ENCODE assay signal across 20 cellular contexts in genomic region chr18:46262856-46263255, GRCh38.
DNase-seq lines count a peak whose midpoint lies in the region; ATAC-seq and TF ChIP-seq lines count a peak whose summit lies in the region.
"Had no signal": no experiment of that assay in that cellular context is flagged by ENCODE, and none has a peak within 500 bp of the region (broad histone marks: within the 10 kb centered on the region; RNA-seq: fewer than 3 reads in every experiment).

No MANE protein-coding gene starts in this region.

- intact Hi-C loops in A673 (cut with micrococcal nuclease; ENCODE audit: unreplicated experiment), result no loop called here

- no TSS peak for BruUV-seq in A673 (replicated peaks; lab: Mats Ljungman, UMichigan)

- POLR2A ChIA-PET in A673 (lab: Charles Lee; ENCODE audit: low non-redundant PET), result no interaction called here

- DNase-seq in T-helper 2 cell treated with Interferon-gamma antibody and Interleukin-4, amounts not matched to agents 5 μg/mL and 100 μg/mL, for 36 hours (ENCODE audit: low spot score), result no peak
- no peak for DNase-seq in T-helper 2 cell
- DNase-seq in A673 (ENCODE audit: low spot score), result no peak
- DNase-seq in memory B cell (ENCODE audit: low spot score in 2 of 2), result no peak
- DNase-seq: 8988T; activated CD4-positive, alpha-beta T cell treated with anti-CD3 and anti-CD28 coated beads for 48 hours; BE2C; GOT3; Kasumi-1; left lung; NCI-H1092; NCI-H2081; NCI-H510A treated with DMSO at 0.1 percent for 48 hours; right lobe of liver had no signal

- peaks cover 31% of the 10 kb centered on the region for H3K36me3 Mint-ChIP-seq in T-helper 2 cell treated with Interferon-gamma antibody and Interleukin-4, amounts not matched to agents 5 μg/mL and 100 μg/mL, for 36 hours (ENCODE audit: low read depth)
- H3K36me3 Mint-ChIP-seq in activated T-helper 17 cell treated with anti-CD3 and anti-CD28 coated beads, Interleukin-2, amount 50 U/mL, for 72 hours (ENCODE audit: low read depth), result peaks cover 78% of the 10 kb centered on the region
- peaks cover 25% of the 10 kb centered on the region for H3K36me3 Mint-ChIP-seq in memory B cell

- CTCF ChIA-PET in A673 (lab: Charles Lee), result no interaction called here

- no peaks in the 10 kb centered on the region for H3K27me3 ChIP-seq in A673 (replicated peaks; ENCODE audit: insufficient read depth, low read depth, low read length, poor library complexity)
- H3K27me3 ChIP-seq: BE2C, left lung, right lobe of liver had no signal

- ATAC-seq in activated T-helper 17 cell treated with anti-CD3 and anti-CD28 coated beads, Interleukin-2, amount 50 U/mL, for 72 hours (replicated peaks), result no peak
- ATAC-seq in memory B cell (ENCODE audit: low read depth) (no peak), GM19467 (IDR thresholded peaks at IDR 0.05; ENCODE audit: unreplicated experiment) (no peak), GM18517 (IDR thresholded peaks at IDR 0.05; ENCODE audit: unreplicated experiment) (no peak), HG03039 (IDR thresholded peaks at IDR 0.05; ENCODE audit: unreplicated experiment) (no peak)
- ATAC-seq: left lung; right lobe of liver; stimulated activated memory B cell treated with anti-CD40 and anti-IgM and Interleukin-4, amounts not matched to agents 10 μg/mL and 1 μg/mL and 100 μg/mL, for 72 hours had no signal

- H3K4me1 Mint-ChIP-seq in T-helper 2 cell treated with Interferon-gamma antibody and Interleukin-4, amounts not matched to agents 5 μg/mL and 100 μg/mL, for 36 hours (ENCODE audit: low read depth), result peaks cover 39% of the 10 kb centered on the region
- H3K4me1 Mint-ChIP-seq in activated T-helper 17 cell treated with anti-CD3 and anti-CD28 coated beads, Interleukin-2, amount 50 U/mL, for 72 hours, result peaks cover 40% of the 10 kb centered on the region
- peaks cover 23% of the 10 kb centered on the region for H3K4me1 Mint-ChIP-seq in memory B cell

- peak overlapping the region; percentile 90 for H3K27ac ChIP-seq in A673 (ENCODE audit: low read depth, low read length, poor library complexity, severe bottlenecking)
- H3K27ac ChIP-seq: left lung, right lobe of liver had no signal

- H3K27me3 Mint-ChIP-seq in T-helper 2 cell treated with Interferon-gamma antibody and Interleukin-4, amounts not matched to agents 5 μg/mL and 100 μg/mL, for 36 hours (ENCODE audit: low read depth), result no peaks in the 10 kb centered on the region
- H3K27me3 Mint-ChIP-seq in activated T-helper 17 cell treated with anti-CD3 and anti-CD28 coated beads, Interleukin-2, amount 50 U/mL, for 72 hours, result no peaks in the 10 kb centered on the region
- no peaks in the 10 kb centered on the region for H3K27me3 Mint-ChIP-seq in memory B cell
- H3K27me3 Mint-ChIP-seq: dendritic cell treated with granulocyte-macrophage colony-stimulating factor and Interleukin-4, amounts not matched to agents 40 ng/mL and 50 ng/mL, for 4 days; stimulated activated memory B cell treated with anti-CD40 and anti-IgM and Interleukin-4, amounts not matched to agents 10 μg/mL and 1 μg/mL and 100 μg/mL, for 72 hours had no signal

- H3K4me3 ChIP-seq in A673 (ENCODE audit: low read depth, low read length, poor library complexity, severe bottlenecking), result no peak overlapping the region
- H3K4me3 ChIP-seq: left lung, right lobe of liver had no signal

- H3K27ac Mint-ChIP-seq in T-helper 2 cell treated with Interferon-gamma antibody and Interleukin-4, amounts not matched to agents 5 μg/mL and 100 μg/mL, for 36 hours, result peak overlapping the region; percentile 0
- peak overlapping the region; percentile 62 for H3K27ac Mint-ChIP-seq in activated T-helper 17 cell treated with anti-CD3 and anti-CD28 coated beads, Interleukin-2, amount 50 U/mL, for 72 hours
- peak overlapping the region; percentile 50 for H3K27ac Mint-ChIP-seq in memory B cell
- H3K27ac Mint-ChIP-seq: dendritic cell treated with granulocyte-macrophage colony-stimulating factor and Interleukin-4, amounts not matched to agents 40 ng/mL and 50 ng/mL, for 4 days; stimulated activated memory B cell treated with anti-CD40 and anti-IgM and Interleukin-4, amounts not matched to agents 10 μg/mL and 1 μg/mL and 100 μg/mL, for 72 hours had no signal

- no peak overlapping the region for H3K4me3 Mint-ChIP-seq in T-helper 2 cell treated with Interferon-gamma antibody and Interleukin-4, amounts not matched to agents 5 μg/mL and 100 μg/mL, for 36 hours
- no peak overlapping the region for H3K4me3 Mint-ChIP-seq in activated T-helper 17 cell treated with anti-CD3 and anti-CD28 coated beads, Interleukin-2, amount 50 U/mL, for 72 hours
- H3K4me3 Mint-ChIP-seq in memory B cell, result no peak overlapping the region
- H3K4me3 Mint-ChIP-seq: dendritic cell treated with granulocyte-macrophage colony-stimulating factor and Interleukin-4, amounts not matched to agents 40 ng/mL and 50 ng/mL, for 4 days; stimulated activated memory B cell treated with anti-CD40 and anti-IgM and Interleukin-4, amounts not matched to agents 10 μg/mL and 1 μg/mL and 100 μg/mL, for 72 hours had no signal

- H3K4me1 ChIP-seq in A673 (ENCODE audit: insufficient read depth, low read length, poor library complexity, severe bottlenecking), result peaks cover 46% of the 10 kb centered on the region
- H3K4me1 ChIP-seq: BE2C, right lobe of liver had no signal

- no peaks in the 10 kb centered on the region for H3K9me3 Mint-ChIP-seq in T-helper 2 cell treated with Interferon-gamma antibody and Interleukin-4, amounts not matched to agents 5 μg/mL and 100 μg/mL, for 36 hours
- H3K9me3 Mint-ChIP-seq in activated T-helper 17 cell treated with anti-CD3 and anti-CD28 coated beads, Interleukin-2, amount 50 U/mL, for 72 hours, result no peaks in the 10 kb centered on the region
- H3K9me3 Mint-ChIP-seq in memory B cell, result no peaks in the 10 kb centered on the region
- H3K9me3 Mint-ChIP-seq: dendritic cell treated with granulocyte-macrophage colony-stimulating factor and Interleukin-4, amounts not matched to agents 40 ng/mL and 50 ng/mL, for 4 days; stimulated activated memory B cell treated with anti-CD40 and anti-IgM and Interleukin-4, amounts not matched to agents 10 μg/mL and 1 μg/mL and 100 μg/mL, for 72 hours had no signal

- H3K36me3 ChIP-seq in A673 (ENCODE audit: insufficient read depth, low read length, poor library complexity, severe bottlenecking), result no peaks in the 10 kb centered on the region
- H3K36me3 ChIP-seq: BE2C had no signal

- TF ChIP-seq CTCF in A673 (conservative IDR thresholded peaks at IDR 0.05; ENCODE audit: low read depth, low read length), result no peak

- no peaks in the 10 kb centered on the region for H3K9me3 ChIP-seq in A673 (ENCODE audit: low read depth, low read length, poor library complexity, severe bottlenecking)
- H3K9me3 ChIP-seq: BE2C, left lung, right lobe of liver had no signal

Comparison
In these comparisons a context has a peak if more than half of its experiments do, and no peak if none do; other contexts are left out.
1. H3K27ac Mint-ChIP-seq: peak in every context shown above with its lines; median percentile 62 in activated T-helper 17 cell treated with anti-CD3 and anti-CD28 coated beads, Interleukin-2, amount 50 U/mL, for 72 hours; 50 in memory B cell; 0 in T-helper 2 cell treated with Interferon-gamma antibody and Interleukin-4, amounts not matched to agents 5 μg/mL and 100 μg/mL, for 36 hours.